ENCODE assay signal across 8 cellular contexts in genomic region chr7:72924417-72924747, GRCh38. TPM values are rescaled to one million over a fixed set of nuclear protein-coding genes. Genes with fewer than 3 reads are reported as not detected.
DNase-seq lines count a peak whose midpoint lies in the region; FAIRE-seq and TF ChIP-seq lines count a peak whose summit lies in the region.

No MANE protein-coding gene starts in this region.

- H3K4me3 ChIP-seq in HAP-1 (peak overlapping the region; percentile 83), OCI-LY1 (ENCODE audit: low read depth, low read length, poor library complexity, severe bottlenecking) (peak overlapping the region; percentile 81), endothelial cell of umbilical vein (replicated peaks in 1 of 3; ENCODE audit: insufficient read depth in 1 of 3, low read depth in 1 of 3, low read length in 3 of 3) (peak overlapping the region; percentile 95 to 100 (median 100)), ovary (peak overlapping the region; percentile 69)

- H3K27me3 ChIP-seq in HAP-1 (ENCODE audit: low read depth) (no peaks in the 10 kb centered on the region), OCI-LY1 (ENCODE audit: insufficient read depth, low read length) (no peaks in the 10 kb centered on the region), endothelial cell of umbilical vein (ENCODE audit: control insufficient read depth in 2 of 2, insufficient read depth in 2 of 2, low read length in 2 of 2) (no peaks in the 10 kb centered on the region), ovary (no peaks in the 10 kb centered on the region)

- CTCF ChIA-PET in endothelial cell of umbilical vein (lab: Charles Lee) = no interaction called here

- H3K9me3 ChIP-seq in HAP-1 = no peaks in the 10 kb centered on the region
- H3K9me3 ChIP-seq in OCI-LY1 (ENCODE audit: low read length) = no peaks in the 10 kb centered on the region
- H3K9me3 ChIP-seq in endothelial cell of umbilical vein (replicated peaks; ENCODE audit: control insufficient read depth, insufficient read depth, low read length) = no peaks in the 10 kb centered on the region
- no peaks in the 10 kb centered on the region for H3K9me3 ChIP-seq in ovary

- dilution Hi-C loops in endothelial cell of umbilical vein (cut with MboI; ENCODE audit: extremely low pct_ligation_motif_present, low sequenced_read_pairs) = no loop called here

- 0% methylated on average over 5 of the region's 5 CpGs for WGBS in ovary, 3 donors

- in situ Hi-C loops in HAP-1 (cut with MboI; ENCODE audit: low sequenced_read_pairs) = loop anchor here (10.0 kb wide), 1 partner anchor 100 kb away; the partner anchor contains the start of gene TYW1B

- H3K36me3 ChIP-seq in HAP-1 (replicated peaks) = peaks cover 33% of the 10 kb centered on the region
- peaks cover 50% of the 10 kb centered on the region for H3K36me3 ChIP-seq in OCI-LY1 (ENCODE audit: insufficient read depth, low read length)
- peaks cover 5 to 9% of the 10 kb centered on the region in 2 experiments for H3K36me3 ChIP-seq in endothelial cell of umbilical vein (ENCODE audit: control insufficient read depth in 2 of 2, extremely low read depth in 1 of 2, insufficient read depth in 2 of 2, low read length in 2 of 2)
- no peaks in the 10 kb centered on the region for H3K36me3 ChIP-seq in ovary

- DNase-seq in HAP-1 (ENCODE audit: low spot score in 2 of 2) (peak; percentile 48 to 53), endothelial cell of umbilical vein (ENCODE audit: low read depth, low spot score) (no peak), ovary (no peak), GM20000 (ENCODE audit: low spot score) (no peak), NCI-H526 treated with DMSO at 0.1 percent for 48 hours (lab: John Stamatoyannopoulos, UW) (no peak)
- DNase-seq in effector CD8-positive, alpha-beta T cell (lab: John Stamatoyannopoulos, UW) = no peak

- POLR2A ChIA-PET in endothelial cell of umbilical vein (lab: Charles Lee) = no interaction called here

- H2AFZ ChIP-seq in OCI-LY1 (ENCODE audit: low read length) (0 out of 2 replicates have a peak overlapping the region, but pooled peaks have one; percentile 17), endothelial cell of umbilical vein (ENCODE audit: low read depth, low read length) (peak overlapping the region; percentile 100)

- TF ChIP-seq EP300 in ovary (IDR thresholded peaks at IDR 0.05) = no peak

- peaks cover 3% of the 10 kb centered on the region for H3K4me1 ChIP-seq in HAP-1
- H3K4me1 ChIP-seq in OCI-LY1 (ENCODE audit: insufficient read depth, low read length, severe bottlenecking) = peaks cover 16% of the 10 kb centered on the region
- peaks cover 12% of the 10 kb centered on the region for H3K4me1 ChIP-seq in endothelial cell of umbilical vein (ENCODE audit: control insufficient read depth, extremely low read depth, insufficient read depth, low read length)
- peaks cover 7% of the 10 kb centered on the region for H3K4me1 ChIP-seq in ovary (ENCODE audit: insufficient read depth)

- TF ChIP-seq POLR2A in endothelial cell of umbilical vein (IDR thresholded peaks at IDR 0.05; ENCODE audit: low read depth, low read length) = no peak
- TF ChIP-seq POLR2A in ovary (IDR thresholded peaks at IDR 0.05) = no peak

- TSS peak; percentile 98 for BruUV-seq in endothelial cell of umbilical vein (replicated peaks; lab: Mats Ljungman, UMichigan)

- no peaks in the 10 kb centered on the region; the same call in 1 of the 2 replicates for H3F3A ChIP-seq in OCI-LY1 (ENCODE audit: insufficient read depth, low read length)

- H3K4me2 ChIP-seq in OCI-LY1 (ENCODE audit: low read length) = peak overlapping the region; percentile 95
- H3K4me2 ChIP-seq in endothelial cell of umbilical vein (ENCODE audit: insufficient read depth, low read length) = peak overlapping the region; percentile 99

- peaks cover 23% of the 10 kb centered on the region for H3K79me2 ChIP-seq in OCI-LY1 (ENCODE audit: insufficient read depth, low read length)
- peaks cover 47% of the 10 kb centered on the region for H3K79me2 ChIP-seq in endothelial cell of umbilical vein (ENCODE audit: control insufficient read depth, insufficient read depth, low read length)

- intact Hi-C loops in endothelial cell of umbilical vein (cut with micrococcal nuclease) = no loop called here
- intact Hi-C loops in ovary (cut with DNase I) = no loop called here

- H4K20me1 ChIP-seq in OCI-LY1 (ENCODE audit: insufficient read depth, low read length) (no peaks in the 10 kb centered on the region), endothelial cell of umbilical vein (replicated peaks; ENCODE audit: control insufficient read depth, extremely low read depth, insufficient read depth, low read length) (no peaks in the 10 kb centered on the region)

- H3K27ac ChIP-seq in C4-2B = peak overlapping the region; percentile 79
- H3K27ac ChIP-seq in OCI-LY1 (ENCODE audit: low read depth, low read length, poor library complexity, severe bottlenecking) = peak overlapping the region; percentile 63
- H3K27ac ChIP-seq in endothelial cell of umbilical vein (ENCODE audit: insufficient read depth, low read depth, low read length) = peak overlapping the region; percentile 98
- peak overlapping the region; percentile 56 to 80 for H3K27ac ChIP-seq in ovary

- H3K9ac ChIP-seq in OCI-LY1 (ENCODE audit: low read length) (peak overlapping the region; percentile 88), endothelial cell of umbilical vein (replicated peaks; ENCODE audit: extremely low read depth, insufficient read depth, low read length) (peak overlapping the region; percentile 100)

- H3K9me1 ChIP-seq in endothelial cell of umbilical vein (replicated peaks; ENCODE audit: control insufficient read depth, extremely low read depth, insufficient read depth, low read length) = no peaks in the 10 kb centered on the region

- no peak for TF ChIP-seq CTCF in C4-2B (conservative IDR thresholded peaks at IDR 0.05)
- TF ChIP-seq CTCF in OCI-LY1 (IDR thresholded peaks at IDR 0.05; ENCODE audit: low read length) = no peak
- no peak for TF ChIP-seq CTCF in endothelial cell of umbilical vein (IDR thresholded peaks at IDR 0.05; ENCODE audit: extremely low read depth in 1 of 2, insufficient read depth in 1 of 2, low read depth in 1 of 2, low read length in 2 of 2)
- TF ChIP-seq CTCF in ovary (IDR thresholded peaks at IDR 0.05) = no peak
- TF ChIP-seq CTCF in GM20000 (IDR thresholded peaks at IDR 0.05; ENCODE audit: extremely low read depth, missing control alignments) = no peak

- no peak for FAIRE-seq in endothelial cell of umbilical vein (lab: Jason Lieb, UNC)

- H3K9me2 ChIP-seq in OCI-LY1 (ENCODE audit: low read depth, low read length) = no peaks in the 10 kb centered on the region

TF ChIP-seq in endothelial cell of umbilical vein, 7 proteins besides CTCF, POLR2A, EP300 and RAD21:
- no peak for TF ChIP-seq EZH2 (IDR thresholded peaks at IDR 0.05; ENCODE audit: borderline replicate concordance, low read depth, low read length, severe bottlenecking)
- no peak for TF ChIP-seq FOS (IDR thresholded peaks at IDR 0.05; ENCODE audit: borderline replicate concordance, insufficient read depth, low read length)
- TF ChIP-seq MYC (IDR thresholded peaks at IDR 0.05; ENCODE audit: low read depth, low read length) = no peak
- TF ChIP-seq GATA2 (IDR thresholded peaks at IDR 0.05; ENCODE audit: insufficient read depth, insufficient read length, low read depth, low read length) = no peak
- no peak for TF ChIP-seq MAX (IDR thresholded peaks at IDR 0.05; ENCODE audit: insufficient read depth, insufficient read length)
- TF ChIP-seq POLR2AphosphoS5 (IDR thresholded peaks at IDR 0.05; ENCODE audit: insufficient read depth, low read depth, low read length) = no peak
- no peak for TF ChIP-seq JUN (IDR thresholded peaks at IDR 0.05; ENCODE audit: borderline replicate concordance, insufficient read depth, insufficient read length, low read depth)

RNA-seq across cellular contexts. Expression of gene POM121, which starts 0.5 kb away (rescaled TPM):
- total RNA-seq in endothelial cell of umbilical vein = 46.8 and 47.8 TPM in 2 replicates
- polyA plus RNA-seq in endothelial cell of umbilical vein = 9.3 and 12.3 TPM in 2 replicates
- 13.7 and 14.7 TPM in 2 replicates for polyA plus RNA-seq in endothelial cell of umbilical vein (2011; cell fraction: cytosol; rRNA removed)
- polyA plus RNA-seq in endothelial cell of umbilical vein (2011; cell fraction: nucleus; rRNA removed) = 21.2 and 22.3 TPM in 2 replicates
- 23.7 and 25.9 TPM in 2 replicates for polyA plus RNA-seq in endothelial cell of umbilical vein (2012)
- polyA minus RNA-seq in endothelial cell of umbilical vein = 14.0 and 17.1 TPM in 2 replicates
- 15.4 TPM for polyA minus RNA-seq in endothelial cell of umbilical vein (2011; cell fraction: cytosol; rRNA and poly(A)+ RNA removed)
- polyA minus RNA-seq in endothelial cell of umbilical vein (2011; cell fraction: nucleus; rRNA and poly(A)+ RNA removed) = 14.7 and 14.9 TPM in 2 replicates
- total RNA-seq in ovary = 10 to 100 TPM; 10.3 to 41.4 (median 34.4) TPM
- polyA plus RNA-seq in ovary = 10 to 100 TPM; 16.0 to 23.5 TPM

RNA-seq across cellular contexts. Expression of gene TRIM74, which starts 44.9 kb away (rescaled TPM):
- total RNA-seq in endothelial cell of umbilical vein = 0.58 TPM in 1 of 2 replicates, not detected in the other
- 0.07 TPM in 1 of 2 replicates, not detected in the other for polyA plus RNA-seq in endothelial cell of umbilical vein
- not detected in 2 replicates for polyA plus RNA-seq in endothelial cell of umbilical vein (2011; cell fraction: cytosol; rRNA removed)
- polyA plus RNA-seq in endothelial cell of umbilical vein (2011; cell fraction: nucleus; rRNA removed) = 0.34 and 0.38 TPM in 2 replicates
- 0.47 TPM in 1 of 2 replicates, not detected in the other for polyA plus RNA-seq in endothelial cell of umbilical vein (2012)
- not detected in 2 replicates for polyA minus RNA-seq in endothelial cell of umbilical vein
- polyA minus RNA-seq in endothelial cell of umbilical vein (2011; cell fraction: cytosol; rRNA and poly(A)+ RNA removed) = not detected
- polyA minus RNA-seq in endothelial cell of umbilical vein (2011; cell fraction: nucleus; rRNA and poly(A)+ RNA removed) = not detected in 2 replicates
- total RNA-seq in ovary = 1 to 10 TPM in 1 of 7 donors, under 1 TPM in 6; 0.23 to 1.2 (median 0.60) TPM
- under 1 TPM in 1 of 2 donors, not detected in 1; 0.63 TPM for polyA plus RNA-seq in ovary

Comparison
In these comparisons a context has a peak if more than half of its experiments do, and no peak if none do; other contexts are left out.
1. DNase-seq: peak in HAP-1 (2 of 2); none in endothelial cell of umbilical vein (single experiment), ovary (0 of 5), effector CD8-positive, alpha-beta T cell (single experiment), GM20000 (single experiment) and NCI-H526 treated with DMSO at 0.1 percent for 48 hours (single experiment).
2. Peak in every context shown above with its lines, with median percentiles within 50 percentile points of each other: H3K27ac ChIP-seq and H3K4me3 ChIP-seq.